23 cellular contexts compared by ENCODE assay signal in genomic region chr11:14914536-14914935, GRCh38. TPM values are rescaled to one million over a fixed set of nuclear protein-coding genes. Genes with fewer than 3 reads are reported as not detected.
A peak's percentile ranks its signal among the peaks of the same experiment; 100 is the strongest.
DNase-seq lines count a peak whose midpoint lies in the region; ATAC-seq, FAIRE-seq and TF ChIP-seq lines count a peak whose summit lies in the region.
"Had no signal": no experiment of that assay in that cellular context is flagged by ENCODE, and none has a peak within 500 bp of the region (broad histone marks: within the 10 kb centered on the region; RNA-seq: fewer than 3 reads in every experiment).

No MANE protein-coding gene starts in this region.

- no peak for TF ChIP-seq POLR2A in K562 (conservative IDR thresholded peaks at IDR 0.05)

- no peaks in the 10 kb centered on the region for H3K9me1 ChIP-seq in K562 (ENCODE audit: control insufficient read depth, insufficient read depth, low read length)

- H3K9me3 ChIP-seq in K562 (replicated peaks; ENCODE audit: control insufficient read depth, insufficient read depth, low read depth, low read length) (no peaks in the 10 kb centered on the region), OCI-LY7 (ENCODE audit: low read length) (no peaks in the 10 kb centered on the region)
- H3K9me3 ChIP-seq: HAP-1 had no signal

- BruUV-seq in K562 (replicated peaks; lab: Mats Ljungman, UMichigan) (no TSS peak), OCI-LY7 (replicated peaks; lab: Mats Ljungman, UMichigan) (no TSS peak)

- H3K9me3 Mint-ChIP-seq in neural crest cell (no peaks in the 10 kb centered on the region), WTC11 (peaks cover 13% of the 10 kb centered on the region)
- H3K9me3 Mint-ChIP-seq: HFFc6 had no signal

- no peak for TF ChIP-seq EP300 in K562 (IDR thresholded peaks at IDR 0.05; ENCODE audit: low read length)

- H3K36me3 Mint-ChIP-seq in neural crest cell (ENCODE audit: low read depth): no peaks in the 10 kb centered on the region
- no peaks in the 10 kb centered on the region; the same call in 1 of the 2 replicates for H3K36me3 Mint-ChIP-seq in WTC11

- TF ChIP-seq CTCF in K562 (IDR thresholded peaks at IDR 0.05 in 2 of 3, conservative IDR thresholded peaks at IDR 0.05 in 1 of 3; ENCODE audit: insufficient read depth in 2 of 3, low read depth in 1 of 3, low read length in 3 of 3) (no peak), neural crest cell (conservative IDR thresholded peaks at IDR 0.05) (no peak), OCI-LY7 (conservative IDR thresholded peaks at IDR 0.05; ENCODE audit: low read length) (no peak), WTC11 (IDR thresholded peaks at IDR 0.05) (no peak)

- H3K4me3 Mint-ChIP-seq in neural crest cell: no peak overlapping the region
- no peak overlapping the region for H3K4me3 Mint-ChIP-seq in WTC11
- H3K4me3 Mint-ChIP-seq: CD4-positive, alpha-beta memory T cell; GM23338; HFFc6 had no signal

- POLR2A ChIA-PET in K562 (lab: Yijun Ruan, JAX) (no interaction called here), OCI-LY7 (lab: Charles Lee) (no interaction called here), WTC11 (lab: Charles Lee) (no interaction called here)

- no peaks in the 10 kb centered on the region for H3K79me2 ChIP-seq in K562 (ENCODE audit: control insufficient read depth, insufficient read depth, low read length)
- H3K79me2 ChIP-seq in OCI-LY7 (ENCODE audit: insufficient read depth, low read depth, low read length): no peaks in the 10 kb centered on the region

- no peak overlapping the region for H3K27ac ChIP-seq in K562 (ENCODE audit: extremely low read depth, low read depth, low read length)
- no peak overlapping the region for H3K27ac ChIP-seq in OCI-LY7 (ENCODE audit: low read depth, low read length, poor library complexity, severe bottlenecking)

- H3K27me3 Mint-ChIP-seq in neural crest cell (ENCODE audit: low read depth): peaks cover 4% of the 10 kb centered on the region
- H3K27me3 Mint-ChIP-seq in WTC11 (ENCODE audit: low read depth): no peaks in the 10 kb centered on the region
- H3K27me3 Mint-ChIP-seq: CD4-positive, alpha-beta memory T cell had no signal

- no peaks in the 10 kb centered on the region for H3K4me1 ChIP-seq in K562 (replicated peaks in 1 of 2; ENCODE audit: control insufficient read depth in 2 of 2, insufficient read depth in 2 of 2, low read length in 2 of 2)
- H3K4me1 ChIP-seq in OCI-LY7 (ENCODE audit: insufficient read depth, low read length, poor library complexity, severe bottlenecking): no peaks in the 10 kb centered on the region
- H3K4me1 ChIP-seq: HAP-1 had no signal

- intact Hi-C loops in K562 (cut with micrococcal nuclease): no loop called here
- intact Hi-C loops in OCI-LY7 (cut with micrococcal nuclease; ENCODE audit: unreplicated experiment): no loop called here

- H3K4me1 Mint-ChIP-seq in neural crest cell: no peaks in the 10 kb centered on the region
- H3K4me1 Mint-ChIP-seq in WTC11: no peaks in the 10 kb centered on the region
- H3K4me1 Mint-ChIP-seq: CD4-positive, alpha-beta memory T cell; GM23338 had no signal

- no peaks in the 10 kb centered on the region for H3K9me2 ChIP-seq in OCI-LY7 (ENCODE audit: insufficient read depth, low read length)

- FAIRE-seq in K562 (lab: Jason Lieb, UNC): no peak
- FAIRE-seq: GM12878, GM19239, H54 had no signal

- no peaks in the 10 kb centered on the region for H4K20me1 ChIP-seq in K562 (replicated peaks; ENCODE audit: control insufficient read depth, insufficient read depth, low read length)
- no peaks in the 10 kb centered on the region for H4K20me1 ChIP-seq in OCI-LY7 (ENCODE audit: insufficient read depth, low read length)

- no peak for ATAC-seq in K562
- ATAC-seq in GM19452 (IDR thresholded peaks at IDR 0.05; ENCODE audit: unreplicated experiment): no peak
- no peak for ATAC-seq in WTC11
- ATAC-seq: GM12878, GM23338 had no signal

- H2AFZ ChIP-seq in K562 (ENCODE audit: low read depth, low read length) (no peak overlapping the region), OCI-LY7 (ENCODE audit: low read length) (no peak overlapping the region)
- H2AFZ ChIP-seq: GM23338 had no signal

- H3K27ac Mint-ChIP-seq in neural crest cell (ENCODE audit: unreplicated experiment) (peak overlapping the region; percentile 3), WTC11 (no peak overlapping the region)
- H3K27ac Mint-ChIP-seq: CD4-positive, alpha-beta memory T cell; GM23338; HFFc6 had no signal

- DNase-seq in SIG-M5 treated with dmso at 0.1 percent for 504 hours (lab: John Stamatoyannopoulos, UW; ENCODE audit: unreplicated experiment): peak; percentile 16
- no peak for DNase-seq in SIG-M5 (lab: John Stamatoyannopoulos, UW)
- peak; percentile 4 for DNase-seq in SK-MEL-5 (ENCODE audit: low read depth, low spot score)
- DNase-seq in K562 (ENCODE audit: extremely low read depth in 1 of 4, low spot score in 3 of 4): no peak
- no peak for DNase-seq in neural crest cell (ENCODE audit: low read depth, low spot score)
- DNase-seq in OCI-LY7 (ENCODE audit: low spot score): no peak
- no peak for DNase-seq in WTC11 (ENCODE audit: low spot score)
- DNase-seq: C1 segment of cervical spinal cord; Calu3; CD4-positive, alpha-beta memory T cell; COR-L47; DMS79; EL; GDM1; HFFc6 had no signal

- H3K4me2 ChIP-seq in K562 (ENCODE audit: insufficient read depth, low read length): no peak overlapping the region
- no peak overlapping the region for H3K4me2 ChIP-seq in OCI-LY7 (ENCODE audit: low read length)
- H3K4me2 ChIP-seq: GM23338 had no signal

- H3K4me3 ChIP-seq in K562 (no peak overlapping the region), OCI-LY7 (ENCODE audit: low read depth, low read length, poor library complexity, severe bottlenecking) (no peak overlapping the region)
- H3K4me3 ChIP-seq: GM12878, GM23338, HAP-1 had no signal

- 2% methylated on average over 3 of the region's 3 CpGs for WGBS in K562 (ENCODE audit: insufficient coverage, low coverage, missing lambda C conversion rate)

- no peak for TF ChIP-seq RAD21 in K562 (CRISPR knock-in tag; conservative IDR thresholded peaks at IDR 0.05 in 1 of 2, IDR thresholded peaks at IDR 0.05 in 1 of 2)

- in situ Hi-C loops in SK-MEL-5 (cut with HindIII; ENCODE audit: low pct_unique_long_range_greater_than_20kb, low sequenced_read_pairs) (no loop called here), K562 (cut with MboI) (no loop called here)

- H3K27me3 ChIP-seq in K562 (ENCODE audit: control insufficient read depth in 2 of 2, insufficient read depth in 2 of 2, low read length in 2 of 2): no peaks in the 10 kb centered on the region

- H3K36me3 ChIP-seq in K562 (ENCODE audit: control insufficient read depth, insufficient read depth, low read length): no peaks in the 10 kb centered on the region
- no peaks in the 10 kb centered on the region for H3K36me3 ChIP-seq in OCI-LY7 (ENCODE audit: insufficient read depth, low read length)
- H3K36me3 ChIP-seq: HAP-1 had no signal

- CTCF ChIA-PET in K562 (lab: Yijun Ruan, JAX; ENCODE audit: low intra/inter-chr PET ratio): no interaction called here
- CTCF ChIA-PET in OCI-LY7 (lab: Charles Lee; ENCODE audit: unreplicated experiment): no interaction called here
- CTCF ChIA-PET in WTC11 (lab: Charles Lee): interaction anchor here (1.0 kb wide), 1 partner anchor 60 kb away, joined by 3 read pairs; no protein-coding TSS in a partner anchor

- no peak overlapping the region for H3K9ac ChIP-seq in K562 (ENCODE audit: insufficient read depth in 1 of 2, low read depth in 2 of 2, low read length in 2 of 2)

RNA-seq across cellular contexts. Expression of gene CYP2R1, which starts 22.5 kb away (rescaled TPM):
- total RNA-seq in SK-MEL-5 (2014; rRNA removed; shearing (Covaris generic)): 14.3 and 17.8 TPM in 2 replicates
- 13.7 and 14.6 TPM in 2 replicates for polyA plus RNA-seq in SK-MEL-5 (2015; cell fraction: cytosol; rRNA removed)
- polyA plus RNA-seq in SK-MEL-5 (2015; cell fraction: nucleus; rRNA removed): 77.5 and 88.8 TPM in 2 replicates
- 23.4 and 40.6 TPM in 2 replicates for total RNA-seq in K562 (2011; cell fraction: chromatin; rRNA removed; ENCODE audit: low replicate concordance)
- 10.8 and 19.5 TPM in 2 replicates for total RNA-seq in K562 (2011; cell fraction: nucleolus; rRNA removed)
- 34.5 and 48.2 TPM in 2 replicates for total RNA-seq in K562 (2011; cell fraction: nucleoplasm; rRNA removed)
- total RNA-seq in K562 (2014; rRNA removed) (17.7 and 19.4 TPM in 2 replicates), K562 (2014; rRNA removed; fragmentation: Illumina TruSeq; extraction: Trizol) (32.3 and 43.3 TPM in 2 replicates), K562 (2015; rRNA removed; fragmentation: Illumina TruSeq; extraction: Trizol) (15.9 and 20.8 TPM in 2 replicates), K562 (2021) (19.7 and 20.1 TPM in 2 replicates), neural crest cell (16.9 and 18.5 TPM in 2 replicates), OCI-LY7 (2022) (38.0 and 38.6 TPM in 2 replicates), WTC11 (2021) (14.9 to 23.1 TPM (median 18.3 TPM) in 3 replicates)
- polyA plus RNA-seq in K562 (2011; rRNA removed) (39.3 and 40.5 TPM in 2 replicates), K562 (2014; fragmentation: Illumina TruSeq; extraction: Trizol) (33.2 and 37.2 TPM in 2 replicates), K562 (2014; fragmentation: Nextera tagmentation; extraction: Ambion mirVana) (10 to 100 TPM; 26.6 to 29.4 TPM), K562 (2014; rRNA removed) (34.5 and 38.0 TPM in 2 replicates)
- 9.3 and 15.6 TPM in 2 replicates for polyA plus RNA-seq in K562 (2011; cell fraction: cytosol; rRNA removed)
- 60.3 and 78.0 TPM in 2 replicates for polyA plus RNA-seq in K562 (2011; cell fraction: nucleus; rRNA removed)
- polyA plus RNA-seq in K562 (2012): 20.4 and 69.1 TPM in 2 replicates
- polyA minus RNA-seq in K562 (2011; rRNA and poly(A)+ RNA removed): 27.4 and 32.5 TPM in 2 replicates
- polyA minus RNA-seq in K562 (2011; cell fraction: cytosol; rRNA and poly(A)+ RNA removed): 7.4 and 12.8 TPM in 2 replicates
- 24.2 and 39.0 TPM in 2 replicates for polyA minus RNA-seq in K562 (2011; cell fraction: nucleus; rRNA and poly(A)+ RNA removed)
- 22.5 and 24.8 TPM in 2 replicates for total RNA-seq in OCI-LY7 (2014; rRNA removed; shearing (Covaris generic))
- total RNA-seq: A172 had no signal

RNA-seq across cellular contexts. Expression of gene CALCA, which starts 57.6 kb away (rescaled TPM):
- total RNA-seq in SK-MEL-5 (2014; rRNA removed; shearing (Covaris generic)): not detected in 2 replicates
- polyA plus RNA-seq in SK-MEL-5 (2015; cell fraction: cytosol; rRNA removed): 0.15 TPM in 1 of 2 replicates, not detected in the other
- not detected in 2 replicates for polyA plus RNA-seq in SK-MEL-5 (2015; cell fraction: nucleus; rRNA removed)
- total RNA-seq in K562 (2011; cell fraction: chromatin; rRNA removed; ENCODE audit: low replicate concordance): not detected in 2 replicates
- total RNA-seq in K562 (2011; cell fraction: nucleolus; rRNA removed): not detected in 2 replicates
- total RNA-seq in K562 (2011; cell fraction: nucleoplasm; rRNA removed): not detected in 2 replicates
- total RNA-seq in K562 (2014; rRNA removed): not detected in 2 replicates
- not detected in 2 replicates for total RNA-seq in K562 (2014; rRNA removed; fragmentation: Illumina TruSeq; extraction: Trizol)
- total RNA-seq in K562 (2015; rRNA removed; fragmentation: Illumina TruSeq; extraction: Trizol): not detected in 2 replicates
- total RNA-seq in K562 (2021): not detected in 2 replicates
- polyA plus RNA-seq in K562 (2011; rRNA removed): not detected in 2 replicates
- polyA plus RNA-seq in K562 (2011; cell fraction: cytosol; rRNA removed): not detected in 2 replicates
- not detected in 2 replicates for polyA plus RNA-seq in K562 (2011; cell fraction: nucleus; rRNA removed)
- polyA plus RNA-seq in K562 (2012): 3.4 TPM in 1 of 2 replicates, not detected in the other
- not detected in 2 replicates for polyA plus RNA-seq in K562 (2014; fragmentation: Illumina TruSeq; extraction: Trizol)
- polyA plus RNA-seq in K562 (2014; fragmentation: Nextera tagmentation; extraction: Ambion mirVana): under 1 TPM in 1 of 2 experiments, not detected in 1; 0.07 TPM
- polyA plus RNA-seq in K562 (2014; rRNA removed): 0.51 TPM in 1 of 2 replicates, not detected in the other
- polyA minus RNA-seq in K562 (2011; rRNA and poly(A)+ RNA removed): not detected in 2 replicates
- not detected in 2 replicates for polyA minus RNA-seq in K562 (2011; cell fraction: cytosol; rRNA and poly(A)+ RNA removed)
- not detected in 2 replicates for polyA minus RNA-seq in K562 (2011; cell fraction: nucleus; rRNA and poly(A)+ RNA removed)
- not detected in 2 replicates for total RNA-seq in neural crest cell
- total RNA-seq in OCI-LY7 (2014; rRNA removed; shearing (Covaris generic)): not detected in 2 replicates
- total RNA-seq in OCI-LY7 (2022): not detected in 2 replicates
- total RNA-seq in WTC11 (2021): 0.41 to 0.62 TPM (median 0.42 TPM) in 3 replicates
- total RNA-seq: A172; Calu3; CD4-positive, alpha-beta memory T cell; GM12878; HFFc6 had no signal
- polyA plus RNA-seq: BJ; CD4-positive, alpha-beta memory T cell; GM12878 had no signal

Comparison
In these comparisons a context has a peak if more than half of its experiments do, and no peak if none do; other contexts are left out.
1. DNase-seq: peak in SIG-M5 treated with dmso at 0.1 percent for 504 hours (single experiment) and SK-MEL-5 (single experiment); none in SIG-M5 (single experiment), K562 (0 of 4), neural crest cell (single experiment), OCI-LY7 (single experiment) and WTC11 (single experiment).